ENCODE assay signal across 18 cellular contexts in genomic region chr7:158078161-158078910, GRCh38.
DNase-seq lines count a peak whose midpoint lies in the region; ATAC-seq and TF ChIP-seq lines count a peak whose summit lies in the region.
"Had no signal": no experiment of that assay in that cellular context is flagged by ENCODE, and none has a peak within 500 bp of the region (broad histone marks: within the 10 kb centered on the region; RNA-seq: fewer than 3 reads in every experiment).

No MANE protein-coding gene starts in this region.

- H3K4me3 ChIP-seq in neural progenitor cell = no peak overlapping the region
- H3K4me3 ChIP-seq in Karpas-422 (ENCODE audit: low read length) = no peak overlapping the region
- H3K4me3 ChIP-seq in OCI-LY7 (ENCODE audit: low read depth, low read length, poor library complexity, severe bottlenecking) = no peak overlapping the region

- H3K4me1 Mint-ChIP-seq in neural progenitor cell = peaks cover 16% of the 10 kb centered on the region
- H3K4me1 Mint-ChIP-seq: CD4-positive, CD25-positive, alpha-beta regulatory T cell had no signal

- no peaks in the 10 kb centered on the region for H3K36me3 Mint-ChIP-seq in neural progenitor cell
- H3K36me3 Mint-ChIP-seq: CD4-positive, CD25-positive, alpha-beta regulatory T cell; type B pancreatic cell had no signal

- BruUV-seq in OCI-LY7 (replicated peaks; lab: Mats Ljungman, UMichigan) = no TSS peak

- H3K27ac ChIP-seq in neural progenitor cell (no peak overlapping the region), Karpas-422 (ENCODE audit: low read length) (no peak overlapping the region), OCI-LY7 (ENCODE audit: low read depth, low read length, poor library complexity, severe bottlenecking) (no peak overlapping the region)

- H4K20me1 ChIP-seq in neural progenitor cell (ENCODE audit: low read depth) (no peaks in the 10 kb centered on the region), Karpas-422 (ENCODE audit: insufficient read depth, low read depth, low read length) (no peaks in the 10 kb centered on the region), OCI-LY7 (ENCODE audit: insufficient read depth, low read length) (no peaks in the 10 kb centered on the region)

- peak; percentile 97 for DNase-seq in DMS79 (lab: John Stamatoyannopoulos, UW)
- DNase-seq in NCI-H187 treated with DMSO at 0.1 percent for 48 hours (lab: John Stamatoyannopoulos, UW) = peak; percentile 87
- peak; percentile 90 for DNase-seq in NCI-H510A treated with DMSO at 0.1 percent for 48 hours (lab: John Stamatoyannopoulos, UW)
- no peak for DNase-seq in neural progenitor cell (ENCODE audit: low spot score)
- DNase-seq in Karpas-422 = no peak
- DNase-seq in OCI-LY7 (ENCODE audit: low spot score) = no peak
- DNase-seq: activated naive CD4-positive, alpha-beta T cell treated with anti-CD3 and anti-CD28 coated beads for 36 hours; CD4-positive, CD25-positive, alpha-beta regulatory T cell; cerebellar nuclear complex; effector memory CD4-positive, alpha-beta T cell; left ventricle myocardium superior; RPMI8226; SW 1271 had no signal

- peaks cover 2% of the 10 kb centered on the region for H3K27me3 Mint-ChIP-seq in neural progenitor cell (ENCODE audit: insufficient read depth, low read depth)
- H3K27me3 Mint-ChIP-seq: CD4-positive, CD25-positive, alpha-beta regulatory T cell; stimulated activated naive CD8-positive, alpha-beta T cell treated with anti-CD3 and anti-CD28 coated beads, Interleukin-15, Interleukin-2, amounts not matched to agents 100 ng/mL and 50 ng/mL, for 24 hours; type B pancreatic cell had no signal

- H3K4me1 ChIP-seq in neural progenitor cell = no peaks in the 10 kb centered on the region
- no peaks in the 10 kb centered on the region for H3K4me1 ChIP-seq in Karpas-422 (ENCODE audit: low read length)
- H3K4me1 ChIP-seq in OCI-LY7 (ENCODE audit: insufficient read depth, low read length, poor library complexity, severe bottlenecking) = no peaks in the 10 kb centered on the region

- ATAC-seq in HG02973 (IDR thresholded peaks at IDR 0.05; ENCODE audit: unreplicated experiment) = no peak
- ATAC-seq in GM21723 (IDR thresholded peaks at IDR 0.05; ENCODE audit: unreplicated experiment) = no peak
- ATAC-seq: left ventricle myocardium superior, sciatic nerve had no signal

- no peaks in the 10 kb centered on the region for H3K79me2 ChIP-seq in neural progenitor cell (ENCODE audit: low read depth)
- no peaks in the 10 kb centered on the region for H3K79me2 ChIP-seq in Karpas-422 (ENCODE audit: low read length)
- no peaks in the 10 kb centered on the region for H3K79me2 ChIP-seq in OCI-LY7 (ENCODE audit: insufficient read depth, low read depth, low read length)

- peak overlapping the region; percentile 76 for H3K27ac Mint-ChIP-seq in neural progenitor cell
- H3K27ac Mint-ChIP-seq: activated naive CD4-positive, alpha-beta T cell treated with anti-CD3 and anti-CD28 coated beads for 36 hours; CD4-positive, CD25-positive, alpha-beta regulatory T cell; stimulated activated naive CD8-positive, alpha-beta T cell treated with anti-CD3 and anti-CD28 coated beads, Interleukin-15, Interleukin-2, amounts not matched to agents 100 ng/mL and 50 ng/mL, for 24 hours; type B pancreatic cell had no signal

- no peaks in the 10 kb centered on the region for H3K9me3 ChIP-seq in neural progenitor cell (ENCODE audit: low read depth)
- H3K9me3 ChIP-seq in Karpas-422 (ENCODE audit: low read length) = no peaks in the 10 kb centered on the region
- H3K9me3 ChIP-seq in OCI-LY7 (ENCODE audit: low read length) = no peaks in the 10 kb centered on the region

- H3F3A ChIP-seq in neural progenitor cell (ENCODE audit: low read depth) = no peaks in the 10 kb centered on the region

- peak overlapping the region; percentile 18 for H3K4me3 Mint-ChIP-seq in neural progenitor cell
- H3K4me3 Mint-ChIP-seq: activated naive CD4-positive, alpha-beta T cell treated with anti-CD3 and anti-CD28 coated beads for 36 hours; CD4-positive, CD25-positive, alpha-beta regulatory T cell; stimulated activated naive CD8-positive, alpha-beta T cell treated with anti-CD3 and anti-CD28 coated beads, Interleukin-15, Interleukin-2, amounts not matched to agents 100 ng/mL and 50 ng/mL, for 24 hours; type B pancreatic cell had no signal

- H3K9ac ChIP-seq in neural progenitor cell (no peak overlapping the region), Karpas-422 (ENCODE audit: low read length) (no peak overlapping the region)

- H3K4me2 ChIP-seq in neural progenitor cell (no peak overlapping the region), Karpas-422 (ENCODE audit: low read depth, low read length, poor library complexity, severe bottlenecking) (no peak overlapping the region), OCI-LY7 (ENCODE audit: low read length) (no peak overlapping the region)

- intact Hi-C loops in OCI-LY7 (cut with micrococcal nuclease; ENCODE audit: unreplicated experiment) = no loop called here

- POLR2A ChIA-PET in OCI-LY7 (lab: Charles Lee) = no interaction called here

- H3K9me3 Mint-ChIP-seq in neural progenitor cell = no peaks in the 10 kb centered on the region
- H3K9me3 Mint-ChIP-seq: activated naive CD4-positive, alpha-beta T cell treated with anti-CD3 and anti-CD28 coated beads for 36 hours; type B pancreatic cell had no signal

- CTCF ChIA-PET in OCI-LY7 (lab: Charles Lee; ENCODE audit: unreplicated experiment) = no interaction called here

- no peaks in the 10 kb centered on the region for H3K9me2 ChIP-seq in Karpas-422 (replicated peaks; ENCODE audit: insufficient read depth, low read length)
- no peaks in the 10 kb centered on the region for H3K9me2 ChIP-seq in OCI-LY7 (ENCODE audit: insufficient read depth, low read length)

- H3K27me3 ChIP-seq in neural progenitor cell = no peaks in the 10 kb centered on the region
- no peaks in the 10 kb centered on the region for H3K27me3 ChIP-seq in Karpas-422 (ENCODE audit: low read length)

- TF ChIP-seq CTCF in neural progenitor cell (IDR thresholded peaks at IDR 0.05) (no peak), OCI-LY7 (conservative IDR thresholded peaks at IDR 0.05; ENCODE audit: low read length) (no peak)

- H2AFZ ChIP-seq in neural progenitor cell (replicated peaks) = no peak overlapping the region
- no peak overlapping the region for H2AFZ ChIP-seq in Karpas-422 (ENCODE audit: low read length)
- no peak overlapping the region for H2AFZ ChIP-seq in OCI-LY7 (ENCODE audit: low read length)

- no peaks in the 10 kb centered on the region for H3K36me3 ChIP-seq in neural progenitor cell
- no peaks in the 10 kb centered on the region for H3K36me3 ChIP-seq in Karpas-422 (ENCODE audit: insufficient read depth, low read length)
- H3K36me3 ChIP-seq in OCI-LY7 (ENCODE audit: insufficient read depth, low read length) = no peaks in the 10 kb centered on the region

Comparison
In these comparisons a context has a peak if more than half of its experiments do, and no peak if none do; other contexts are left out.
1. DNase-seq: peak in DMS79 (single experiment), NCI-H187 treated with DMSO at 0.1 percent for 48 hours (single experiment) and NCI-H510A treated with DMSO at 0.1 percent for 48 hours (single experiment); none in neural progenitor cell (single experiment), Karpas-422 (single experiment) and OCI-LY7 (single experiment).